In the genomic region with DNA sequence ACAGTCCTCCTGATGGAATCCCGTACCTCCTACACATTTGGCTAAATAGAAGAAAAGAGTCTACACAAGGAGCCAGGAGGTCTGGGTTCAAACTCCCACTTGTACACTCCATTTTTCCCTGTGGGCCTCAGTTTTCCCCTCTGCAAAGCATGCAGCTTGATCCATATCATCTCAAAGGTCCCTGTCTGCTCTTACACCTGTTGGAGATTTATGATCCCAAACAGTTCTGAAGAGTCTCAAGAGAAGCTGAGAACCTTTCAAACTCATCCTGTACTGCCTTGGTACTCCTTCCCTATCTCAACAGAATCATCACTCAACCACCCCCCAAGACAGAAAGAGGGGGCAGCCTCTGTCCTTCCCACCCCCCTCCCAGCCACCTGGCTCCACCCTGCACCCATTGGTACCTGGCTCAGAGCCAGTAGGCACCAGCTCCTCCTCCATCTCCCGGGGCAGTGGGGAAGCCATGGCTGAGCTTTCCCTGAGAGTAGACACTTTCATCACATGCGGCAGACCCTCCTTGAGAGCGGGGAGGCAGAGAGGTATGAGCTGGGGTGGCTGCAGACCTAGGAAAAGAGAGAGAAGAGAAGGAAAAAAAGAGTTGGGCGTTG, we compare ENCODE assay signal across 10 cellular contexts. TPM values are rescaled to one million over a fixed set of nuclear protein-coding genes. Genes with fewer than 3 reads are reported as not detected.
A peak's percentile ranks its signal among the peaks of the same experiment; 100 is the strongest.
DNase-seq lines count a peak whose midpoint lies in the region; ATAC-seq and TF ChIP-seq lines count a peak whose summit lies in the region.
"Had no signal": no experiment of that assay in that cellular context is flagged by ENCODE, and none has a peak within 500 bp of the region (broad histone marks: within the 10 kb centered on the region; RNA-seq: fewer than 3 reads in every experiment).

No MANE protein-coding gene starts in this region.

- TF ChIP-seq CTCF in SK-N-SH (IDR thresholded peaks at IDR 0.05) (no peak), body of pancreas (IDR thresholded peaks at IDR 0.05) (no peak), liver (IDR thresholded peaks at IDR 0.05; ENCODE audit: low read depth, low read length, missing input control) (no peak), transverse colon (IDR thresholded peaks at IDR 0.05) (no peak)

- in situ Hi-C loops in transverse colon (cut with MboI; ENCODE audit: low pct_ligation_motif_present in 1 of 4, low pct_unique_long_range_greater_than_20kb in 1 of 4, low sequenced_read_pairs in 3 of 4): no loop called here

- TF ChIP-seq EP300 in SK-N-SH (IDR thresholded peaks at IDR 0.05; ENCODE audit: borderline replicate concordance in 1 of 2, low read depth in 1 of 2, low read length in 1 of 2): no peak
- no peak for TF ChIP-seq EP300 in transverse colon (IDR thresholded peaks at IDR 0.05; ENCODE audit: low read depth)

- CTCF ChIA-PET in SK-N-SH (lab: Yijun Ruan, JAX): interaction anchor here (0.7 to 1.9 kb wide), 5 partner anchors 8 to 984 kb away, joined by 3 to 5 read pairs (median 4); a partner anchor contains a TSS

- H3K79me2 ChIP-seq in SK-N-SH (ENCODE audit: insufficient read depth): peaks cover 59% of the 10 kb centered on the region

- H3K9me3 ChIP-seq in SK-N-SH (no peaks in the 10 kb centered on the region), body of pancreas (no peaks in the 10 kb centered on the region), liver (ENCODE audit: control insufficient read depth in 4 of 4, low read length in 3 of 4) (no peaks in the 10 kb centered on the region), transverse colon (no peaks in the 10 kb centered on the region)
- H3K9me3 ChIP-seq: HAP-1 had no signal

- WGBS in SK-N-SH (ENCODE audit: low lambda C conversion rate): 64% methylated on average over 5 of the region's 5 CpGs
- 21 to 26% methylated on average over 5 of the region's 5 CpGs for WGBS in body of pancreas, 2 donors
- 32% methylated on average over 5 of the region's 5 CpGs for WGBS in liver
- WGBS in transverse colon (ENCODE audit: low coverage in 1 of 2), 2 donors: 43 to 52% methylated on average over 3 to 5 of the region's 5 CpGs

- DNase-seq in SK-N-SH (no peak), body of pancreas (peak in 2 of 4 donors; percentile 41 to 59), transverse colon (no peak), superior temporal gyrus (ENCODE audit: extremely low spot score) (no peak), NCI-H146 (lab: John Stamatoyannopoulos, UW) (no peak)
- DNase-seq: NCI-H1436 had no signal

- TF ChIP-seq POLR2A in body of pancreas (IDR thresholded peaks at IDR 0.05): no peak
- no peak for TF ChIP-seq POLR2A in transverse colon (IDR thresholded peaks at IDR 0.05)

- H3K4me3 ChIP-seq in SK-N-SH (ENCODE audit: low read depth in 2 of 2, low read length in 1 of 2) (peak overlapping the region; percentile 84 to 86; a peak in 3 of 4 replicates), body of pancreas (no peak overlapping the region), liver (ENCODE audit: low read depth in 1 of 3, low read length in 3 of 3) (peak overlapping the region in 2 of 3 donors; percentile 37 to 47), transverse colon (peak overlapping the region in 3 of 4 donors; percentile 8 to 97 (median 85))

- TF ChIP-seq RAD21 in SK-N-SH (IDR thresholded peaks at IDR 0.05; ENCODE audit: low read length) (no peak), liver (IDR thresholded peaks at IDR 0.05) (no peak)

- H3K4me1 ChIP-seq in SK-N-SH (ENCODE audit: control insufficient read depth in 1 of 2, insufficient read depth in 2 of 2, low read depth in 1 of 2, low read length in 1 of 2) (peaks cover 38 to 42% of the 10 kb centered on the region in 2 experiments), body of pancreas (peaks cover 84% of the 10 kb centered on the region), liver (ENCODE audit: control insufficient read depth in 4 of 4, insufficient read depth in 4 of 4, low read length in 3 of 4) (peaks cover 13 to 76% (median 57%) of the 10 kb centered on the region in 4 donors), transverse colon (peaks cover 27 to 72% (median 60%) of the 10 kb centered on the region in 4 donors)

- intact Hi-C loops in body of pancreas (cut with DNase I) (no loop called here), transverse colon (cut with DNase I; ENCODE audit: low total_unique reads) (loop anchor here (10.0 kb wide), 1 partner anchor 343 kb away; a partner anchor contains a TSS)

- peak overlapping the region; percentile 91 for H3K4me2 ChIP-seq in SK-N-SH

- POLR2A ChIA-PET in SK-N-SH (lab: Yijun Ruan, JAX): no interaction called here

- ATAC-seq in SK-N-SH treated with all-trans-retinoic acid at 6 μM for 48 hours: no peak
- ATAC-seq in body of pancreas: no peak
- ATAC-seq in GM18511 (IDR thresholded peaks at IDR 0.05; ENCODE audit: unreplicated experiment): no peak

- no peaks in the 10 kb centered on the region for H3K27me3 ChIP-seq in SK-N-SH (ENCODE audit: insufficient read depth)
- no peaks in the 10 kb centered on the region for H3K27me3 ChIP-seq in body of pancreas
- no peaks in the 10 kb centered on the region for H3K27me3 ChIP-seq in liver (ENCODE audit: control insufficient read depth in 4 of 4, insufficient read depth in 4 of 4, low read length in 3 of 4)
- H3K27me3 ChIP-seq in transverse colon: no peaks in the 10 kb centered on the region

- no peak overlapping the region for H2AFZ ChIP-seq in SK-N-SH (ENCODE audit: low read depth)

- H3K36me3 ChIP-seq in SK-N-SH (replicated peaks in 1 of 2; ENCODE audit: control insufficient read depth in 1 of 2, insufficient read depth in 2 of 2, low read length in 1 of 2) (peaks cover 27 to 31% of the 10 kb centered on the region in 2 experiments), body of pancreas (replicated peaks in 1 of 2; ENCODE audit: insufficient read depth in 1 of 2, low read depth in 2 of 2) (peaks cover 4% of the 10 kb centered on the region in 2 donors), liver (ENCODE audit: control insufficient read depth in 4 of 4, insufficient read depth in 3 of 4, low read depth in 1 of 4, low read length in 3 of 4) (peaks cover 8 to 13% (median 10%) of the 10 kb centered on the region in 4 donors), transverse colon (peaks cover 0 to 15% (median 7%) of the 10 kb centered on the region in 4 donors)

- H3K9me2 ChIP-seq in SK-N-SH: no peaks in the 10 kb centered on the region

- H3F3A ChIP-seq in SK-N-SH (replicated peaks; ENCODE audit: insufficient read depth): peaks cover 28% of the 10 kb centered on the region

- H3K27ac ChIP-seq in SK-N-SH (ENCODE audit: low read depth in 2 of 2, low read length in 1 of 2) (peak overlapping the region; percentile 81 to 90), body of pancreas (peak overlapping the region; percentile 92 to 97 (median 96)), liver (ENCODE audit: low read depth in 1 of 2, low read length in 2 of 2) (peak overlapping the region; percentile 82), transverse colon (peak overlapping the region; percentile 92 to 98 (median 96))

- peak overlapping the region; percentile 66 for H3K9ac ChIP-seq in SK-N-SH
- H3K9ac ChIP-seq in liver (ENCODE audit: low read depth in 1 of 2, low read length in 2 of 2): no peak overlapping the region

- peaks cover 14% of the 10 kb centered on the region for H4K20me1 ChIP-seq in SK-N-SH (ENCODE audit: insufficient read depth)

TF ChIP-seq in SK-N-SH, 30 proteins besides CTCF, POLR2A, EP300 and RAD21 (continues in another document):
- TF ChIP-seq TEAD4 (IDR thresholded peaks at IDR 0.05; ENCODE audit: borderline replicate concordance, insufficient read depth) (no peak), CHD2 (IDR thresholded peaks at IDR 0.05; ENCODE audit: low read length, partially characterized antibody) (no peak), EZH2phosphoT487 (IDR thresholded peaks at IDR 0.05; ENCODE audit: borderline replicate concordance, low read depth) (no peak), ELF1 (IDR thresholded peaks at IDR 0.05) (no peak), POLR2AphosphoS5 (IDR thresholded peaks at IDR 0.05; ENCODE audit: low read depth, low read length) (no peak)

TF ChIP-seq in SK-N-SH treated with all-trans-retinoic acid at 6 μM for 48 hours, 23 proteins besides CTCF, POLR2A, EP300 and RAD21 (continues in another document):
- TF ChIP-seq ZNF8 (CRISPR knock-in tag; IDR thresholded peaks at IDR 0.05) (no peak), RARB (CRISPR knock-in tag; IDR thresholded peaks at IDR 0.05) (no peak)

RNA-seq across cellular contexts. Expression of a gene that starts 3.3 kb away (rescaled TPM):
- polyA plus RNA-seq in SK-N-SH (2012; rRNA removed) (29.6 and 43.3 TPM in 2 replicates), liver (10 to 100 TPM; 32.0 to 67.1 TPM)
- 18.0 and 25.0 TPM in 2 replicates for polyA plus RNA-seq in SK-N-SH (2012; cell fraction: cytosol; rRNA removed)
- polyA plus RNA-seq in SK-N-SH (2012; cell fraction: nucleus; rRNA removed): 108 and 113 TPM in 2 replicates
- total RNA-seq in body of pancreas (100 to 1,000 TPM in 1 of 2 donors, 10 to 100 TPM in 1; 83.5 to 115 TPM), liver (10 to 100 TPM; 28.3 to 61.9 TPM), transverse colon (100 to 1,000 TPM in 3 of 4 donors, 10 to 100 TPM in 1; 74.3 to 122 (median 119) TPM)

RNA-seq across cellular contexts. Expression of a gene that starts 14.2 kb away (rescaled TPM):
- polyA plus RNA-seq in SK-N-SH (2012; rRNA removed): 122 and 137 TPM in 2 replicates
- 146 and 159 TPM in 2 replicates for polyA plus RNA-seq in SK-N-SH (2012; cell fraction: cytosol; rRNA removed)
- 103 and 108 TPM in 2 replicates for polyA plus RNA-seq in SK-N-SH (2012; cell fraction: nucleus; rRNA removed)
- 10 to 100 TPM; 44.2 to 51.9 TPM for total RNA-seq in body of pancreas
- 10 to 100 TPM; 28.5 to 45.3 TPM for total RNA-seq in liver
- polyA plus RNA-seq in liver: 10 to 100 TPM; 13.9 to 28.2 TPM
- total RNA-seq in transverse colon: 10 to 100 TPM; 32.0 to 59.4 (median 45.5) TPM

RNA-seq across cellular contexts. Expression of a gene that starts 16.7 kb away (rescaled TPM):
- not detected in 2 replicates for polyA plus RNA-seq in SK-N-SH (2012; rRNA removed)
- not detected in 2 replicates for polyA plus RNA-seq in SK-N-SH (2012; cell fraction: cytosol; rRNA removed)
- 0.05 TPM in 1 of 2 replicates, not detected in the other for polyA plus RNA-seq in SK-N-SH (2012; cell fraction: nucleus; rRNA removed)
- total RNA-seq in body of pancreas: not detected
- total RNA-seq in liver: under 1 TPM; 0.28 to 0.33 TPM
- under 1 TPM; 0.18 TPM for polyA plus RNA-seq in liver
- not detected for total RNA-seq in transverse colon

RNA-seq across cellular contexts. Expression of a gene that starts 59.5 kb away (rescaled TPM):
- polyA plus RNA-seq in SK-N-SH (2012; rRNA removed) (not detected in 2 replicates), liver (under 1 TPM in 1 of 2 donors, not detected in 1; 0.22 TPM)
- not detected in 2 replicates for polyA plus RNA-seq in SK-N-SH (2012; cell fraction: cytosol; rRNA removed)
- not detected in 2 replicates for polyA plus RNA-seq in SK-N-SH (2012; cell fraction: nucleus; rRNA removed)
- total RNA-seq in body of pancreas (not detected), liver (1 to 10 TPM in 1 of 2 donors, not detected in 1; 4.9 TPM), transverse colon (not detected)

Comparison
In these comparisons a context has a peak if more than half of its experiments do, and no peak if none do; other contexts are left out.
1. H3K4me3 ChIP-seq: peak in SK-N-SH (2 of 2), liver (2 of 3) and transverse colon (3 of 4); none in body of pancreas (0 of 2).
2. Peak in every context shown above with its lines, with median percentiles within 50 percentile points of each other: H3K27ac ChIP-seq.